ENCODE assay signal across 2 cellular contexts in genomic region chr10:126392469-126392868, GRCh38.
A peak's percentile ranks its signal among the peaks of the same experiment; 100 is the strongest.
TF ChIP-seq lines count a peak whose summit lies in the region.

No MANE protein-coding gene starts in this region.

TF ChIP-seq in SK-N-SH, 30 proteins besides CTCF, POLR2A, EP300 and RAD21 (continued from another document):
- peak; percentile 29; the same call in 1 of the 2 replicates for TF ChIP-seq GATA2 (CRISPR knock-in tag; IDR thresholded peaks at IDR 0.05)
- TF ChIP-seq, protein P1, sequence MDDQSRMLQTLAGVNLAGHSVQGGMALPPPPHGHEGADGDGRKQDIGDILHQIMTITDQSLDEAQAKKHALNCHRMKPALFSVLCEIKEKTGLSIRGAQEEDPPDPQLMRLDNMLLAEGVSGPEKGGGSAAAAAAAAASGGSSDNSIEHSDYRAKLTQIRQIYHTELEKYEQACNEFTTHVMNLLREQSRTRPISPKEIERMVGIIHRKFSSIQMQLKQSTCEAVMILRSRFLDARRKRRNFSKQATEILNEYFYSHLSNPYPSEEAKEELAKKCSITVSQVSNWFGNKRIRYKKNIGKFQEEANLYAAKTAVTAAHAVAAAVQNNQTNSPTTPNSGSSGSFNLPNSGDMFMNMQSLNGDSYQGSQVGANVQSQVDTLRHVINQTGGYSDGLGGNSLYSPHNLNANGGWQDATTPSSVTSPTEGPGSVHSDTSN (IDR thresholded peaks at IDR 0.05), result no peak

TF ChIP-seq in SK-N-SH treated with all-trans-retinoic acid at 6 μM for 48 hours, 23 proteins besides CTCF, POLR2A, EP300 and RAD21 (continued from another document):
- TF ChIP-seq ARNTL (CRISPR knock-in tag; IDR thresholded peaks at IDR 0.05; ENCODE audit: borderline replicate concordance, low read depth) (no peak), GLIS3 (CRISPR knock-in tag; IDR thresholded peaks at IDR 0.05) (no peak), ZNF70 (CRISPR knock-in tag; IDR thresholded peaks at IDR 0.05) (no peak), ZFP30 (CRISPR knock-in tag; IDR thresholded peaks at IDR 0.05) (no peak), PATZ1 (CRISPR knock-in tag; IDR thresholded peaks at IDR 0.05; ENCODE audit: borderline replicate concordance) (no peak), ESRRG (CRISPR knock-in tag; IDR thresholded peaks at IDR 0.05) (no peak)
